8 cellular contexts compared by ENCODE assay signal in the genomic region with DNA sequence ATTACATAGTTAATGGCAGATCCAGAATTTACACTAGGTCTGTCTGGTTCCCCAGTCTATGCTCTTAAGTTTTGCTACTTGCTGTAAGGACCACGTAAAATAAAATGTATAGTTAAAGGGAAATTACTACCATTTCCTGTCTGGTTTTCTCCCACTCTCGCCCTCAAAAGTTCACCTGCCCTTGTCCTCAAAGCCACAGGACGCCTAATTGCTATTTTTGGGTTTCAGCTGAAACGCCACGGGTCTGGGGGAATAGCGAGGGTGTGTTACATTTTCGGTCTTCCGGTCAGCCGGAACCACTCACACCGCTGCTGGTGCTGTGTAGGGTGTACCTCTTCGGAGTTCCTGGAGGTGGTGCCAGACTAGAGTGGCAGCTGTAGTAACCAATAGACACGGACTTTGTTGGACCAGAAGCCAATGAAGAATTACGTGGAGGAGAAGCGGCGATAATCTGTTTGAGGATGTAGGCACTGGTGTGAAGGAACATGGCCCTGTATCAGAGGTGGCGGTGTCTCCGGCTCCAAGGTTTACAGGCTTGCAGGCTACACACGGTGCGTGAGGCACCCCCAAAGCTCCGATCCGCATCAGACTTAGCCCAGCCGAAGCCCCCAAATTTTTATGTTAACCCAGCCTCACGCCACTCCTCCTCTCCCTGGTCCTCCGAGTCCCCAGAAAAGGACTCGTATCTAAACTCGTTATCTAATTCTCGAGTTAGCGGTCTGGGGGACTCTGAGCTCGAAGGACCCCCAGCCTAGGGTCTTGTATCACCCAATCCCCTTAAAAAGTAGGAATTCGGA. TPM values are rescaled to one million over a fixed set of nuclear protein-coding genes. Genes with fewer than 3 reads are reported as not detected.
A peak's percentile ranks its signal among the peaks of the same experiment; 100 is the strongest.
DNase-seq lines count a peak whose midpoint lies in the region; ATAC-seq and TF ChIP-seq lines count a peak whose summit lies in the region.

A gene with protein sequence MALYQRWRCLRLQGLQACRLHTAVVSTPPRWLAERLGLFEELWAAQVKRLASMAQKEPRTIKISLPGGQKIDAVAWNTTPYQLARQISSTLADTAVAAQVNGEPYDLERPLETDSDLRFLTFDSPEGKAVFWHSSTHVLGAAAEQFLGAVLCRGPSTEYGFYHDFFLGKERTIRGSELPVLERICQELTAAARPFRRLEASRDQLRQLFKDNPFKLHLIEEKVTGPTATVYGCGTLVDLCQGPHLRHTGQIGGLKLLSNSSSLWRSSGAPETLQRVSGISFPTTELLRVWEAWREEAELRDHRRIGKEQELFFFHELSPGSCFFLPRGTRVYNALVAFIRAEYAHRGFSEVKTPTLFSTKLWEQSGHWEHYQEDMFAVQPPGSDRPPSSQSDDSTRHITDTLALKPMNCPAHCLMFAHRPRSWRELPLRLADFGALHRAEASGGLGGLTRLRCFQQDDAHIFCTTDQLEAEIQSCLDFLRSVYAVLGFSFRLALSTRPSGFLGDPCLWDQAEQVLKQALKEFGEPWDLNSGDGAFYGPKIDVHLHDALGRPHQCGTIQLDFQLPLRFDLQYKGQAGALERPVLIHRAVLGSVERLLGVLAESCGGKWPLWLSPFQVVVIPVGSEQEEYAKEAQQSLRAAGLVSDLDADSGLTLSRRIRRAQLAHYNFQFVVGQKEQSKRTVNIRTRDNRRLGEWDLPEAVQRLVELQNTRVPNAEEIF (plus strand): TSS at position 454 of the 797 bp plus-strand sequence. CDS start 32 bp downstream, at position 486.

- H3K9ac ChIP-seq in BLaER1 treated with 17β-estradiol and CSF1 and Interleukin-3, amounts not matched to agents 10 nM and 100 nM, result peak within 1 kb of the TSS; percentile 82 to 92 (median 89)

- peaks cover 22% of the 10 kb centered on the region for H3K4me1 Mint-ChIP-seq in activated CD4-positive, alpha-beta T cell treated with anti-CD3 and anti-CD28 coated beads, Interleukin-2, amount 10 ng/mL, durations not matched to agents 7 days and 5 days

- H4K20me1 ChIP-seq in BLaER1 treated with 17β-estradiol and CSF1 and Interleukin-3, amounts not matched to agents 10 nM and 100 nM, result no peaks in the 10 kb centered on the region

- peaks cover 24 to 36% (median 31%) of the 10 kb centered on the region in 11 experiments for H3K36me3 ChIP-seq in BLaER1 treated with 17β-estradiol and CSF1 and Interleukin-3, amounts not matched to agents 10 nM and 100 nM
- peaks cover 0 to 32% of the 10 kb centered on the region in 2 donors for H3K36me3 ChIP-seq in left lung

- H3K36me3 Mint-ChIP-seq in activated CD4-positive, alpha-beta T cell treated with anti-CD3 and anti-CD28 coated beads, Interleukin-2, amount 10 ng/mL, durations not matched to agents 7 days and 5 days (ENCODE audit: low read depth), result peaks cover 21% of the 10 kb centered on the region

- H3K4me3 Mint-ChIP-seq in activated CD4-positive, alpha-beta T cell treated with anti-CD3 and anti-CD28 coated beads, Interleukin-2, amount 10 ng/mL, durations not matched to agents 7 days and 5 days, result peak within 1 kb of the TSS; percentile 95

- peak; percentile 99 for DNase-seq in NCI-H69 (lab: John Stamatoyannopoulos, UW)
- DNase-seq in activated CD4-positive, alpha-beta T cell treated with anti-CD3 and anti-CD28 coated beads, Interleukin-2, amount 10 ng/mL, durations not matched to agents 7 days and 5 days, result peak; percentile 98
- peak; percentile 99 for DNase-seq in dermis blood vessel endothelial cell
- DNase-seq in left lung, result peak; percentile 87 to 94
- peak; percentile 94 to 95 for DNase-seq in stimulated activated CD4-positive, alpha-beta T cell treated with anti-CD3 and anti-CD28 coated beads, Interleukin-2, amount 100 ng/mL, for 48 hours

- ATAC-seq in GM19328 (IDR thresholded peaks at IDR 0.05; ENCODE audit: unreplicated experiment) (peak; percentile 99), HG03520 (IDR thresholded peaks at IDR 0.05; ENCODE audit: unreplicated experiment) (peak; percentile 99), left lung (peak; percentile 100)

- peaks cover 12 to 26% (median 16%) of the 10 kb centered on the region in 10 experiments for H3K4me1 ChIP-seq in BLaER1 treated with 17β-estradiol and CSF1 and Interleukin-3, amounts not matched to agents 10 nM and 100 nM
- peaks cover 0 to 11% of the 10 kb centered on the region in 2 donors for H3K4me1 ChIP-seq in left lung

- H3K27ac Mint-ChIP-seq in activated CD4-positive, alpha-beta T cell treated with anti-CD3 and anti-CD28 coated beads, Interleukin-2, amount 10 ng/mL, durations not matched to agents 7 days and 5 days, result peak within 1 kb of the TSS; percentile 98

- POLR2A ChIA-PET in activated CD4-positive, alpha-beta T cell treated with anti-CD3 and anti-CD28 coated beads, Interleukin-2, amount 10 ng/mL, durations not matched to agents 7 days and 5 days (lab: Charles Lee), result no interaction called here

- peak within 1 kb of the TSS; percentile 69 to 87 (median 77) for H3K4me3 ChIP-seq in BLaER1 treated with 17β-estradiol and CSF1 and Interleukin-3, amounts not matched to agents 10 nM and 100 nM
- H3K4me3 ChIP-seq in left lung, result peak within 1 kb of the TSS; percentile 56 to 87

- no peaks in the 10 kb centered on the region for H3K9me3 ChIP-seq in BLaER1 treated with 17β-estradiol and CSF1 and Interleukin-3, amounts not matched to agents 10 nM and 100 nM (replicated peaks in 1 of 11)
- no peaks in the 10 kb centered on the region for H3K9me3 ChIP-seq in left lung

- peak within 1 kb of the TSS; percentile 77 to 94 (median 88) for H3K27ac ChIP-seq in BLaER1 treated with 17β-estradiol and CSF1 and Interleukin-3, amounts not matched to agents 10 nM and 100 nM
- H3K27ac ChIP-seq in left lung, result peak within 1 kb of the TSS; percentile 65 to 83

- CTCF ChIA-PET in activated CD4-positive, alpha-beta T cell treated with anti-CD3 and anti-CD28 coated beads, Interleukin-2, amount 10 ng/mL, durations not matched to agents 7 days and 5 days (lab: Charles Lee), result interaction anchor here (0.9 to 1.9 kb wide), 3 partner anchors 15 to 73 kb away, joined by 3 to 5 read pairs (median 3); no protein-coding TSS in a partner anchor

- intact Hi-C loops in left lung (cut with DNase I), result no loop called here

- peak; percentile 14 to 67 for TF ChIP-seq CTCF in left lung (IDR thresholded peaks at IDR 0.05)

- H3K9me3 Mint-ChIP-seq in activated CD4-positive, alpha-beta T cell treated with anti-CD3 and anti-CD28 coated beads, Interleukin-2, amount 10 ng/mL, durations not matched to agents 7 days and 5 days, result no peaks in the 10 kb centered on the region

- H3K4me2 ChIP-seq in BLaER1 treated with 17β-estradiol and CSF1 and Interleukin-3, amounts not matched to agents 10 nM and 100 nM, result peak within 1 kb of the TSS; percentile 85 to 100 (median 94)

- H3K27me3 ChIP-seq in BLaER1 treated with 17β-estradiol and CSF1 and Interleukin-3, amounts not matched to agents 10 nM and 100 nM, result no peaks in the 10 kb centered on the region
- H3K27me3 ChIP-seq in left lung, result no peaks in the 10 kb centered on the region

- no peaks in the 10 kb centered on the region for H3K27me3 Mint-ChIP-seq in activated CD4-positive, alpha-beta T cell treated with anti-CD3 and anti-CD28 coated beads, Interleukin-2, amount 10 ng/mL, durations not matched to agents 7 days and 5 days

RNA-seq across cellular contexts. Expression of the gene that starts here (rescaled TPM):
- total RNA-seq in activated CD4-positive, alpha-beta T cell treated with anti-CD3 and anti-CD28 coated beads, Interleukin-2, amount 10 ng/mL, durations not matched to agents 7 days and 5 days, result 10 to 100 TPM; 31.9 to 35.9 TPM
- total RNA-seq in dermis blood vessel endothelial cell (10.4 and 16.0 TPM in 2 replicates), left lung (10 to 100 TPM; 18.5 to 21.7 TPM)

Comparison
In these comparisons a context has a peak if more than half of its experiments do, and no peak if none do; other contexts are left out.
1. Peak in every context shown above with its lines: DNase-seq, ATAC-seq, H3K4me3 ChIP-seq and H3K27ac ChIP-seq.